Comparison of ENCODE assay signal across 13 cellular contexts in the genomic region with DNA sequence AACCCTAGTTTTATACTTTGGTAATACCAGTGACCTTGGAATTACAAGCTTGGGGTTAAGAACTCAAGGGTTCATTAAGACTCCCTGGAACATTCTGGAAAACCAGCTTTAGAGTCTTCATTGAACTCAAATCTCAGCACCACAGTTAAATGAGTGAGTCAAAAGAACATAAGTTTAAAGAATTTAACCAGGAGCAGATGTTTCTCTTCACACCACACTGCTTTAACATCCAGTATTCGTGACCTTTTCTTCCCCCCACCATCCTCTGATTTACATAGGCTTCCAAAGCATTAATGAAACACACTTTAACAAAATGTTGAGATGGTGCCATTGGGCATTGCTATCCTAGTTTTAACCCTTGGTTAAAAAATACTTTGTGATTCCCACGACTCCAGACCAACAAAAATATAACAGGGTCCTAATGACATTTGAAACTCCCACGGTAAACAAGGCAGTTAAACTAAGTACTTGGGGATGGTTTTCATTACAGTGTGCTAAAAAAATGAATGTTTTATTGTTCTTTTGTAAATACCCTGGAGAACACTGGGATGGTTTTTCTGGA.
DNase-seq lines count a peak whose midpoint lies in the region; ATAC-seq and TF ChIP-seq lines count a peak whose summit lies in the region.
"Had no signal": no experiment of that assay in that cellular context is flagged by ENCODE, and none has a peak within 500 bp of the region (broad histone marks: within the 10 kb centered on the region; RNA-seq: fewer than 3 reads in every experiment).

No MANE protein-coding gene starts in this region.

- 9 to 12% methylated on average over 3 of the region's 3 CpGs for WGBS in GM23248 (ENCODE audit: low coverage in 1 of 2, low lambda C conversion rate in 2 of 2, missing lambda C conversion rate in 2 of 2), 2 experiments
- WGBS in esophagus squamous epithelium, 2 donors = 58 to 76% methylated on average over 3 of the region's 3 CpGs

- peaks cover 15% of the 10 kb centered on the region for H3F3A ChIP-seq in GM23248 (ENCODE audit: insufficient read depth)

- no peak overlapping the region for H3K9ac ChIP-seq in GM23248

- intact Hi-C loops in esophagus squamous epithelium (cut with DNase I) = no loop called here

- ATAC-seq in HG02981 (IDR thresholded peaks at IDR 0.05; ENCODE audit: unreplicated experiment) = no peak
- ATAC-seq in HG02642 (IDR thresholded peaks at IDR 0.05; ENCODE audit: poor library complexity, unreplicated experiment) = no peak
- no peak for ATAC-seq in GM19395 (IDR thresholded peaks at IDR 0.05; ENCODE audit: unreplicated experiment)

- H3K9me3 ChIP-seq in GM23248 (ENCODE audit: low read depth) (no peaks in the 10 kb centered on the region), esophagus squamous epithelium (no peaks in the 10 kb centered on the region)
- H3K9me3 ChIP-seq: BE2C had no signal

- H3K79me2 ChIP-seq in GM23248 (ENCODE audit: insufficient read depth) = peaks cover 71% of the 10 kb centered on the region

- H3K27ac ChIP-seq in GM23248 = peak overlapping the region; percentile 12; the same call in 1 of the 2 replicates
- H3K27ac ChIP-seq in esophagus squamous epithelium = peak overlapping the region in 3 of 4 donors; percentile 50 to 57 (median 51)

- no peak overlapping the region for H2AFZ ChIP-seq in GM23248

- TF ChIP-seq POLR2A in esophagus squamous epithelium (IDR thresholded peaks at IDR 0.05) = no peak

- H3K4me2 ChIP-seq in GM23248 (ENCODE audit: unreplicated experiment) = no peak overlapping the region

- no peak for TF ChIP-seq CTCF in esophagus squamous epithelium (IDR thresholded peaks at IDR 0.05)

- DNase-seq in AG08395 (ENCODE audit: low spot score) (peak; percentile 47), GM23248 (peak; percentile 60), esophagus squamous epithelium (lab: John Stamatoyannopoulos, UW) (no peak), myocyte (ENCODE audit: low read depth) (peak; percentile 38), NCI-H1930 (lab: John Stamatoyannopoulos, UW) (no peak)
- DNase-seq: activated T-cell treated with anti-CD3 and anti-CD28 coated beads for 4 hours, BE2C, GOT3, mesendoderm, NCI-H2081 treated with DMSO at 0.1 percent for 48 hours had no signal

- no peaks in the 10 kb centered on the region for H3K9me2 ChIP-seq in GM23248 (ENCODE audit: insufficient read depth)

- H3K36me3 ChIP-seq in GM23248 (ENCODE audit: low read depth) = no peaks in the 10 kb centered on the region; the same call in 1 of the 2 replicates
- no peaks in the 10 kb centered on the region for H3K36me3 ChIP-seq in esophagus squamous epithelium
- H3K36me3 ChIP-seq: BE2C had no signal

- H3K4me1 ChIP-seq in GM23248 (ENCODE audit: insufficient read depth) = peaks cover 13% of the 10 kb centered on the region
- peaks cover 0 to 48% (median 10%) of the 10 kb centered on the region in 3 donors for H3K4me1 ChIP-seq in esophagus squamous epithelium
- H3K4me1 ChIP-seq: BE2C had no signal

- in situ Hi-C loops in GM23248 (cut with MboI) = no loop called here

- H4K20me1 ChIP-seq in GM23248 (ENCODE audit: insufficient read depth) = no peaks in the 10 kb centered on the region

- H3K27me3 ChIP-seq in GM23248 (replicated peaks; ENCODE audit: insufficient read depth) (no peaks in the 10 kb centered on the region), esophagus squamous epithelium (no peaks in the 10 kb centered on the region)
- H3K27me3 ChIP-seq: BE2C had no signal

- no peak overlapping the region for H3K4me3 ChIP-seq in GM23248
- no peak overlapping the region for H3K4me3 ChIP-seq in esophagus squamous epithelium

Comparison
In these comparisons a context has a peak if more than half of its experiments do, and no peak if none do; other contexts are left out.
1. DNase-seq: peak in AG08395 (single experiment), GM23248 (single experiment) and myocyte (single experiment); none in esophagus squamous epithelium (single experiment) and NCI-H1930 (0 of 2).